Comparison of ENCODE assay signal across 9 cellular contexts in the genomic region with DNA sequence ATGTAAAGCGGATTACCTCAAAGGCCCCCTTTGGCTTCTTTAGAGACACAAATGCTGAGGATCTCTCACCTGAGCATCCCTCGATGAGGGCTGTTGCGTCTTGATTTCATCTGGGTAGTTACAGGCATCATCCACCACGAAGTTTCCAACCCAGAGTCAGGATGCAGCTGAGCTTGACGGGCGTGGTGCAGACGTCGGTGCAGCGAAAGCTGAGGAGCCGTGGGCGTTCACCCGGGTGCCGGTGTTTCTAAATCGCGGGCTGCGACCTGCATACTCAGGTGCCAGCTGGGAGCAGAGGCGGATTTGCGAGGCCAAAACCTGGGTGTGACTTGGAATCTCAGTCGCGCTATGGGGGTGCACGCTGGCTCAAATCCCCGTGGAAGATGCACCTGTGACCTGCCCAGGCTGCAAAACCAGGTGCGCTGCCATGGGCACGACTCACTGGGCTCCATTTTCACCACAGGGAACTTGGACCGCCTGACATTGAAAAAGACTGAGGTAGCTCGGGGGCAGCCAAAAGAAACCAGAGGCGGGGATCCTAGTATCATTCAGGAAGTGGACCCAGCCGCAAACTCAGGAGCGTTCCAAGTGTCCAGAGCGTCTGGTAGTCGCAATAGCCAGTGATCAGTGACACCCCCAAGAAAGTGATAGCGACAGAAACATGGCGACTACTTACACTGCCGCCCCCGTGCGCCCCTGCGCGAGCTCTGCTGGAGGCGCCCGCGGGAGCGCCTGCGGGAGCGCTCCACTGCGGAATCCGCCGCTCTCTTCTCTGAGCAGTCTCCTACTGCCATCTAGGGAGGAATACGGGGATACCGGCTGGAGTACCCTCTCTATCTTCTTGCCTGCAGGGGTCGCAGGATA. TPM values are rescaled to one million over a fixed set of nuclear protein-coding genes. Genes with fewer than 3 reads are reported as not detected.
DNase-seq lines count a peak whose midpoint lies in the region; ATAC-seq and TF ChIP-seq lines count a peak whose summit lies in the region.
"Had no signal": no experiment of that assay in that cellular context is flagged by ENCODE, and none has a peak within 500 bp of the region (broad histone marks: within the 10 kb centered on the region; RNA-seq: fewer than 3 reads in every experiment).

No MANE protein-coding gene starts in this region.

- no peaks in the 10 kb centered on the region for H3K9me3 ChIP-seq in SK-N-MC (ENCODE audit: low read depth, low read length)
- H3K9me3 ChIP-seq in colonic mucosa: no peaks in the 10 kb centered on the region

- peak; percentile 74 for TF ChIP-seq CTCF in colonic mucosa (IDR thresholded peaks at IDR 0.05)

- no peaks in the 10 kb centered on the region for H3K4me1 ChIP-seq in colonic mucosa

- peaks cover 18% of the 10 kb centered on the region for H3K27me3 ChIP-seq in colonic mucosa

- no peaks in the 10 kb centered on the region for H3K9me3 Mint-ChIP-seq in activated CD4-positive, alpha-beta T cell treated with anti-CD3 and anti-CD28 coated beads for 36 hours (ENCODE audit: low read depth)
- H3K9me3 Mint-ChIP-seq: CD4-positive, alpha-beta T cell had no signal

- peak; percentile 63 for ATAC-seq in activated CD4-positive, alpha-beta T cell treated with anti-CD3 and anti-CD28 coated beads for 36 hours

- H3K9ac ChIP-seq in SK-N-MC (ENCODE audit: insufficient read length) (no peak overlapping the region), colonic mucosa (ENCODE audit: low read depth in 2 of 2, low read length in 2 of 2) (no peak overlapping the region)

- H3K27ac Mint-ChIP-seq in activated CD4-positive, alpha-beta T cell treated with anti-CD3 and anti-CD28 coated beads for 36 hours: no peak overlapping the region
- H3K27ac Mint-ChIP-seq: CD4-positive, alpha-beta T cell had no signal

- intact Hi-C loops in activated CD4-positive, alpha-beta T cell treated with anti-CD3 and anti-CD28 coated beads for 36 hours (cut with DNase I, micrococcal nuclease): loop anchor here (1.0 to 5.0 kb wide), 4 partner anchors 48 to 410 kb away; no protein-coding TSS in a partner anchor
- intact Hi-C loops in colonic mucosa (cut with DNase I): loop anchor here (2.0 kb wide), 2 partner anchors 48 to 114 kb away; no protein-coding TSS in a partner anchor

- no peak overlapping the region for H3K4me3 Mint-ChIP-seq in activated CD4-positive, alpha-beta T cell treated with anti-CD3 and anti-CD28 coated beads for 36 hours
- H3K4me3 Mint-ChIP-seq: CD4-positive, alpha-beta T cell had no signal

- H3K36me3 ChIP-seq in SK-N-MC (ENCODE audit: insufficient read depth, low read length): no peaks in the 10 kb centered on the region
- H3K36me3 ChIP-seq in colonic mucosa: no peaks in the 10 kb centered on the region

- POLR2A ChIA-PET in activated CD4-positive, alpha-beta T cell treated with anti-CD3 and anti-CD28 coated beads for 36 hours (lab: Charles Lee): interaction anchor here (0.5 kb wide), 1 partner anchor 888 kb away, joined by 3 read pairs; no protein-coding TSS in a partner anchor

- H3K4me3 ChIP-seq in SK-N-MC (peak overlapping the region; percentile 61), colonic mucosa (peak overlapping the region; percentile 6)

- DNase-seq in activated CD4-positive, alpha-beta T cell treated with anti-CD3 and anti-CD28 coated beads for 36 hours: peak; percentile 67
- DNase-seq in activated CD4-positive, alpha-beta T cell treated with anti-CD3 and anti-CD28 coated beads, Interleukin-2, amount 50 U/mL, for 1 hour: no peak
- DNase-seq in NCI-H1417 treated with DMSO at 0.1 percent for 48 hours (lab: John Stamatoyannopoulos, UW): peak; percentile 52
- DNase-seq in SK-N-MC (ENCODE audit: low read depth, low spot score): peak; percentile 74
- DNase-seq in colonic mucosa: peak; percentile 68
- DNase-seq in kidney tubule cell (ENCODE audit: low spot score): peak; percentile 75
- peak; percentile 12 to 20 (median 13) for DNase-seq in stimulated activated CD4-positive, alpha-beta T cell treated with anti-CD3 and anti-CD28 coated beads, TNF-alpha, amount 100 ng/mL, for 48 hours (ENCODE audit: low read depth in 3 of 3)
- no peak for DNase-seq in cerebellar nuclear complex (lab: John Stamatoyannopoulos, UW)

- CTCF ChIA-PET in activated CD4-positive, alpha-beta T cell treated with anti-CD3 and anti-CD28 coated beads for 36 hours (lab: Charles Lee): interaction anchor here (0.6 to 2.5 kb wide), 11 partner anchors 19 to 187 kb away, joined by 3 to 16 read pairs (median 3); no protein-coding TSS in a partner anchor

- H3K27ac ChIP-seq in SK-N-MC (no peak overlapping the region), colonic mucosa (no peak overlapping the region)

- H3K27me3 Mint-ChIP-seq in activated CD4-positive, alpha-beta T cell treated with anti-CD3 and anti-CD28 coated beads for 36 hours: peaks cover 73% of the 10 kb centered on the region

- H3K36me3 Mint-ChIP-seq in activated CD4-positive, alpha-beta T cell treated with anti-CD3 and anti-CD28 coated beads for 36 hours (ENCODE audit: low read depth): no peaks in the 10 kb centered on the region

- H3K4me1 Mint-ChIP-seq in activated CD4-positive, alpha-beta T cell treated with anti-CD3 and anti-CD28 coated beads for 36 hours: peaks cover 8% of the 10 kb centered on the region

RNA-seq across cellular contexts. Expression of a gene that starts 36.4 kb away (rescaled TPM):
- total RNA-seq in activated CD4-positive, alpha-beta T cell treated with anti-CD3 and anti-CD28 coated beads for 36 hours: not detected
- not detected for total RNA-seq in colonic mucosa
- total RNA-seq: CD4-positive, alpha-beta T cell had no signal

RNA-seq across cellular contexts. Expression of a gene that starts 47.3 kb away (rescaled TPM):
- not detected for total RNA-seq in activated CD4-positive, alpha-beta T cell treated with anti-CD3 and anti-CD28 coated beads for 36 hours
- total RNA-seq in colonic mucosa: not detected
- total RNA-seq: CD4-positive, alpha-beta T cell had no signal

RNA-seq across cellular contexts. Expression of a gene that starts 54.3 kb away (rescaled TPM):
- total RNA-seq in activated CD4-positive, alpha-beta T cell treated with anti-CD3 and anti-CD28 coated beads for 36 hours: not detected
- total RNA-seq in colonic mucosa: not detected
- total RNA-seq: CD4-positive, alpha-beta T cell had no signal

Comparison
In these comparisons a context has a peak if more than half of its experiments do, and no peak if none do; other contexts are left out.
1. DNase-seq: peak in activated CD4-positive, alpha-beta T cell treated with anti-CD3 and anti-CD28 coated beads for 36 hours (single experiment), NCI-H1417 treated with DMSO at 0.1 percent for 48 hours (single experiment), SK-N-MC (single experiment), colonic mucosa (single experiment), kidney tubule cell (single experiment) and stimulated activated CD4-positive, alpha-beta T cell treated with anti-CD3 and anti-CD28 coated beads, TNF-alpha, amount 100 ng/mL, for 48 hours (3 of 3); none in activated CD4-positive, alpha-beta T cell treated with anti-CD3 and anti-CD28 coated beads, Interleukin-2, amount 50 U/mL, for 1 hour (single experiment) and cerebellar nuclear complex (0 of 2).